27 cellular contexts compared by ENCODE assay signal in the genomic region with DNA sequence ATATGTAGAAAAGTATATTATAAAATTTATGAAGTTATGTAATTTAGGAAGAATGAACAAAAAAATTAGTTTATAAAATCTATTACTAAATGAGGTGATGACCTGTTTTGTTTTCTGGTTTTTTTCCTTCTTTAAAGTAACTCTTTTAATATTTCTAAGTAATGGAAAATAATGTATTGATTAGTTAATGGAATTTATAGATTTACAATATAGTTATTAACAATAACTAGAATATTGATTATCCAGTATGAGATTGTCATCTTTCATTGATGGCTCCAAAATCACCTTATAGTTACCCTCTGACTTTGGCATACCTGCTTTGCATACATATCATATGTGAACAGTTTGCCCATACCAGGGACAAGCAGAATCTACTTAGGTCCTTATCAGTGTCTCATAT. TPM values are rescaled to one million over a fixed set of nuclear protein-coding genes. Genes with fewer than 3 reads are reported as not detected.
DNase-seq lines count a peak whose midpoint lies in the region; ATAC-seq, FAIRE-seq and TF ChIP-seq lines count a peak whose summit lies in the region.
"Had no signal": no experiment of that assay in that cellular context is flagged by ENCODE, and none has a peak within 500 bp of the region (broad histone marks: within the 10 kb centered on the region; RNA-seq: fewer than 3 reads in every experiment).

No MANE protein-coding gene starts in this region.

- TF ChIP-seq EP300 in K562 (IDR thresholded peaks at IDR 0.05; ENCODE audit: low read length) = no peak

- POLR2A ChIA-PET in MCF 10A (lab: Yijun Ruan, JAX) = interaction anchor here (0.6 to 2.3 kb wide), 8 partner anchors 10 to 1193 kb away, joined by 3 to 5 read pairs (median 3); a partner anchor contains a TSS
- POLR2A ChIA-PET in K562 (lab: Yijun Ruan, JAX) = interaction anchor here (0.6 to 1.1 kb wide), 3 partner anchors 10 to 135 kb away, joined by 3 to 4 read pairs (median 3); no protein-coding TSS in a partner anchor

- BruUV-seq in MCF 10A (replicated peaks; lab: Mats Ljungman, UMichigan) = TSS peak; percentile 18
- BruUV-seq in mammary epithelial cell (replicated peaks; lab: Mats Ljungman, UMichigan) = no TSS peak
- no TSS peak for BruUV-seq in K562 (replicated peaks; lab: Mats Ljungman, UMichigan)

- CTCF ChIA-PET in MCF 10A (lab: Yijun Ruan, JAX) (interaction anchor here (0.6 to 1.0 kb wide), 3 partner anchors 14 to 71 kb away, joined by 3 read pairs; no protein-coding TSS in a partner anchor), mammary epithelial cell (lab: Charles Lee; ENCODE audit: low non-redundant PET) (no interaction called here), K562 (lab: Yijun Ruan, JAX; ENCODE audit: low intra/inter-chr PET ratio) (interaction anchor here (0.6 kb wide), 1 partner anchor 686 kb away, joined by 3 read pairs; no protein-coding TSS in a partner anchor)

- ATAC-seq in K562 = no peak
- ATAC-seq in pancreas = no peak
- ATAC-seq in GM21367 (IDR thresholded peaks at IDR 0.05; ENCODE audit: unreplicated experiment) = no peak

- TF ChIP-seq RAD21 in K562 (CRISPR knock-in tag; conservative IDR thresholded peaks at IDR 0.05 in 1 of 2, IDR thresholded peaks at IDR 0.05 in 1 of 2) = no peak

- H3K4me3 Mint-ChIP-seq in MCF 10A (ENCODE audit: unreplicated experiment) (no peak overlapping the region), type B pancreatic cell (no peak overlapping the region)
- H3K4me3 Mint-ChIP-seq: CD14-positive monocyte; CD4-positive, alpha-beta memory T cell; CD4-positive, CD25-positive, alpha-beta regulatory T cell; CD8-positive, alpha-beta memory T cell had no signal

- H3K4me2 ChIP-seq in mammary epithelial cell (ENCODE audit: insufficient read depth, low read depth, low read length) (no peak overlapping the region), K562 (ENCODE audit: insufficient read depth, low read length) (no peak overlapping the region)
- H3K4me2 ChIP-seq: BLaER1 had no signal

- H4K20me1 ChIP-seq in mammary epithelial cell (ENCODE audit: insufficient read depth, low read length) (no peaks in the 10 kb centered on the region), K562 (replicated peaks; ENCODE audit: control insufficient read depth, insufficient read depth, low read length) (no peaks in the 10 kb centered on the region)
- H4K20me1 ChIP-seq: BLaER1 had no signal

- H3K36me3 ChIP-seq in mammary epithelial cell (ENCODE audit: insufficient read depth, low read length) = peaks cover 23% of the 10 kb centered on the region
- H3K36me3 ChIP-seq in K562 (ENCODE audit: control insufficient read depth, insufficient read depth, low read length) = no peaks in the 10 kb centered on the region
- peaks cover 0 to 7% (median 0%) of the 10 kb centered on the region in 3 donors for H3K36me3 ChIP-seq in pancreas
- peaks cover 0 to 11% of the 10 kb centered on the region in 2 donors for H3K36me3 ChIP-seq in adrenal gland (replicated peaks in 1 of 2)

- H2AFZ ChIP-seq in mammary epithelial cell (ENCODE audit: low read depth, low read length) (no peak overlapping the region), K562 (ENCODE audit: low read depth, low read length) (no peak overlapping the region)

- H3K4me1 ChIP-seq in mammary epithelial cell (ENCODE audit: insufficient read depth, low read length) (no peaks in the 10 kb centered on the region), K562 (replicated peaks in 1 of 2; ENCODE audit: control insufficient read depth in 2 of 2, insufficient read depth in 2 of 2, low read length in 2 of 2) (no peaks in the 10 kb centered on the region), pancreas (peaks cover 0 to 5% (median 0%) of the 10 kb centered on the region in 3 donors), adrenal gland (replicated peaks in 1 of 2) (peaks cover 5 to 9% of the 10 kb centered on the region in 2 donors)
- H3K4me1 ChIP-seq: BLaER1 had no signal

- no peaks in the 10 kb centered on the region for H3K9me1 ChIP-seq in K562 (ENCODE audit: control insufficient read depth, insufficient read depth, low read length)

- no peak for TF ChIP-seq CTCF in MCF 10A (IDR thresholded peaks at IDR 0.05; ENCODE audit: unreplicated experiment)
- no peak for TF ChIP-seq CTCF in mammary epithelial cell (conservative IDR thresholded peaks at IDR 0.05 in 1 of 2, IDR thresholded peaks at IDR 0.05 in 1 of 2; ENCODE audit: extremely low read depth in 1 of 2, insufficient read depth in 1 of 2, low read depth in 1 of 2, low read length in 2 of 2)
- no peak for TF ChIP-seq CTCF in K562 (IDR thresholded peaks at IDR 0.05 in 2 of 3, conservative IDR thresholded peaks at IDR 0.05 in 1 of 3; ENCODE audit: insufficient read depth in 2 of 3, low read depth in 1 of 3, low read length in 3 of 3)
- TF ChIP-seq CTCF in pancreas (IDR thresholded peaks at IDR 0.05) = no peak
- no peak for TF ChIP-seq CTCF in adrenal gland (IDR thresholded peaks at IDR 0.05)
- TF ChIP-seq CTCF in type B pancreatic cell (conservative IDR thresholded peaks at IDR 0.05) = no peak

- FAIRE-seq in RCC 7860 (lab: Jason Lieb, UNC) = peak; percentile 2
- FAIRE-seq in K562 (lab: Jason Lieb, UNC) = no peak
- peak; percentile 43 for FAIRE-seq in pancreas (lab: Jason Lieb, UNC)
- FAIRE-seq: GM12891, GM19239 had no signal

- H3K9me3 Mint-ChIP-seq in MCF 10A (ENCODE audit: unreplicated experiment) (no peaks in the 10 kb centered on the region), type B pancreatic cell (no peaks in the 10 kb centered on the region)
- H3K9me3 Mint-ChIP-seq: CD4-positive, alpha-beta memory T cell; CD4-positive, CD25-positive, alpha-beta regulatory T cell; CD8-positive, alpha-beta memory T cell had no signal

- H3K27me3 Mint-ChIP-seq in MCF 10A (ENCODE audit: insufficient read depth, unreplicated experiment) = no peaks in the 10 kb centered on the region
- H3K27me3 Mint-ChIP-seq in type B pancreatic cell = no peaks in the 10 kb centered on the region
- H3K27me3 Mint-ChIP-seq: CD4-positive, CD25-positive, alpha-beta regulatory T cell had no signal

- no peaks in the 10 kb centered on the region for H3K27me3 ChIP-seq in mammary epithelial cell (ENCODE audit: insufficient read depth, low read length)
- H3K27me3 ChIP-seq in K562 (ENCODE audit: control insufficient read depth in 2 of 2, insufficient read depth in 2 of 2, low read length in 2 of 2) = no peaks in the 10 kb centered on the region
- H3K27me3 ChIP-seq in pancreas = no peaks in the 10 kb centered on the region
- H3K27me3 ChIP-seq in adrenal gland = no peaks in the 10 kb centered on the region
- H3K27me3 ChIP-seq: BE2C, BLaER1 had no signal

- in situ Hi-C loops in mammary epithelial cell (cut with MboI; ENCODE audit: low sequenced_read_pairs in 2 of 2) (no loop called here), K562 (cut with MboI) (no loop called here)

- intact Hi-C loops in MCF 10A (cut with micrococcal nuclease) (no loop called here), mammary epithelial cell (cut with micrococcal nuclease) (no loop called here), K562 (cut with micrococcal nuclease) (no loop called here), pancreas (cut with DNase I) (no loop called here), adrenal gland (cut with DNase I) (no loop called here)

- DNase-seq in MCF 10A (ENCODE audit: unreplicated experiment) (no peak), mammary epithelial cell (no peak), RCC 7860 (ENCODE audit: low spot score) (no peak), K562 (ENCODE audit: extremely low read depth in 1 of 4, low spot score in 3 of 4) (no peak), pancreas (no peak), adrenal gland (no peak), type B pancreatic cell (ENCODE audit: extremely low spot score, unreplicated experiment) (no peak)
- DNase-seq: ACHN; BE2C; C1 segment of cervical spinal cord; CD4-positive, alpha-beta memory T cell; CD4-positive, CD25-positive, alpha-beta regulatory T cell; CD8-positive, alpha-beta memory T cell; COR-L47; DMS 273 treated with DMSO at 0.1 percent for 48 hours; DMS153; DMS53; DMS79; DND-41; EL; GF-D8 had no signal

- TF ChIP-seq POLR2A in K562 (conservative IDR thresholded peaks at IDR 0.05) = no peak
- no peak for TF ChIP-seq POLR2A in adrenal gland (IDR thresholded peaks at IDR 0.05)

- dilution Hi-C loops in mammary epithelial cell (cut with HindIII; ENCODE audit: low sequenced_read_pairs) = no loop called here

- peaks cover 32% of the 10 kb centered on the region for H3K4me1 Mint-ChIP-seq in MCF 10A (ENCODE audit: insufficient read depth, unreplicated experiment)
- H3K4me1 Mint-ChIP-seq in type B pancreatic cell (ENCODE audit: unreplicated experiment) = peaks cover 23% of the 10 kb centered on the region
- H3K4me1 Mint-ChIP-seq: CD14-positive monocyte; CD8-positive, alpha-beta memory T cell had no signal

- H3K27ac ChIP-seq in mammary epithelial cell (ENCODE audit: insufficient read depth, low read depth, low read length) (no peak overlapping the region), K562 (ENCODE audit: extremely low read depth, low read depth, low read length) (no peak overlapping the region), pancreas (no peak overlapping the region), adrenal gland (no peak overlapping the region)
- H3K27ac ChIP-seq: 22Rv1, BLaER1 had no signal

- H3K36me3 Mint-ChIP-seq in MCF 10A (ENCODE audit: insufficient read depth, unreplicated experiment) (peaks cover 51% of the 10 kb centered on the region), type B pancreatic cell (peaks cover 28% of the 10 kb centered on the region)
- H3K36me3 Mint-ChIP-seq: CD14-positive monocyte had no signal

- H3K79me2 ChIP-seq in mammary epithelial cell (ENCODE audit: insufficient read depth, low read length) (peaks cover 89% of the 10 kb centered on the region), K562 (ENCODE audit: control insufficient read depth, insufficient read depth, low read length) (no peaks in the 10 kb centered on the region)

- H3K4me3 ChIP-seq in mammary epithelial cell (replicated peaks in 1 of 3; ENCODE audit: insufficient read depth in 1 of 3, low read depth in 2 of 3, low read length in 3 of 3) (no peak overlapping the region), K562 (no peak overlapping the region), pancreas (no peak overlapping the region), adrenal gland (no peak overlapping the region)
- H3K4me3 ChIP-seq: BLaER1 had no signal

- no peak overlapping the region for H3K27ac Mint-ChIP-seq in MCF 10A (ENCODE audit: low read depth, unreplicated experiment)
- no peak overlapping the region for H3K27ac Mint-ChIP-seq in type B pancreatic cell
- H3K27ac Mint-ChIP-seq: CD14-positive monocyte; CD4-positive, alpha-beta memory T cell; CD4-positive, CD25-positive, alpha-beta regulatory T cell; CD8-positive, alpha-beta memory T cell had no signal

- H3K9me3 ChIP-seq in mammary epithelial cell (replicated peaks; ENCODE audit: insufficient read depth, low read length) (no peaks in the 10 kb centered on the region), K562 (replicated peaks; ENCODE audit: control insufficient read depth, insufficient read depth, low read depth, low read length) (no peaks in the 10 kb centered on the region), pancreas (no peaks in the 10 kb centered on the region), adrenal gland (replicated peaks in 1 of 3) (no peaks in the 10 kb centered on the region)
- H3K9me3 ChIP-seq: BE2C, BLaER1 had no signal

- H3K9ac ChIP-seq in mammary epithelial cell (ENCODE audit: insufficient read depth, low read length) (no peak overlapping the region), K562 (ENCODE audit: insufficient read depth in 1 of 2, low read depth in 2 of 2, low read length in 2 of 2) (no peak overlapping the region)
- H3K9ac ChIP-seq: BLaER1 had no signal

RNA-seq across cellular contexts. Expression of a gene that starts 23.4 kb away (rescaled TPM):
- total RNA-seq in MCF 10A (2022) = 144 and 209 TPM in 2 replicates
- 100 to 1,000 TPM in 1 of 2 donors, 10 to 100 TPM in 1; 79.7 to 118 TPM for total RNA-seq in mammary epithelial cell
- polyA plus RNA-seq in mammary epithelial cell = 17.9 TPM
- 107 TPM for polyA minus RNA-seq in mammary epithelial cell
- 2.9 and 9.1 TPM in 2 replicates for total RNA-seq in K562 (2011; cell fraction: chromatin; rRNA removed; ENCODE audit: low replicate concordance)
- total RNA-seq in K562 (2011; cell fraction: nucleolus; rRNA removed) = 0.83 and 1.1 TPM in 2 replicates
- total RNA-seq in K562 (2011; cell fraction: nucleoplasm; rRNA removed) = 1.8 TPM in 2 replicates
- total RNA-seq in K562 (2014; rRNA removed) = 2.7 and 2.9 TPM in 2 replicates
- 5.8 and 6.9 TPM in 2 replicates for total RNA-seq in K562 (2014; rRNA removed; fragmentation: Illumina TruSeq; extraction: Trizol)
- 7.4 and 7.5 TPM in 2 replicates for total RNA-seq in K562 (2015; rRNA removed; fragmentation: Illumina TruSeq; extraction: Trizol)
- total RNA-seq in K562 (2021) = 5.2 and 5.3 TPM in 2 replicates
- 2.7 and 3.3 TPM in 2 replicates for polyA plus RNA-seq in K562 (2011; rRNA removed)
- 0.37 and 1.0 TPM in 2 replicates for polyA plus RNA-seq in K562 (2011; cell fraction: cytosol; rRNA removed)
- polyA plus RNA-seq in K562 (2011; cell fraction: nucleus; rRNA removed) = 2.1 and 3.5 TPM in 2 replicates
- polyA plus RNA-seq in K562 (2012) = 3.5 and 3.7 TPM in 2 replicates
- 4.8 and 5.9 TPM in 2 replicates for polyA plus RNA-seq in K562 (2014; fragmentation: Illumina TruSeq; extraction: Trizol)
- polyA plus RNA-seq in K562 (2014; fragmentation: Nextera tagmentation; extraction: Ambion mirVana) = 1 to 10 TPM; 1.4 to 1.7 TPM
- 2.5 and 3.3 TPM in 2 replicates for polyA plus RNA-seq in K562 (2014; rRNA removed)
- 7.5 and 10.8 TPM in 2 replicates for polyA minus RNA-seq in K562 (2011; rRNA and poly(A)+ RNA removed)
- polyA minus RNA-seq in K562 (2011; cell fraction: cytosol; rRNA and poly(A)+ RNA removed) = 3.2 and 4.0 TPM in 2 replicates
- polyA minus RNA-seq in K562 (2011; cell fraction: nucleus; rRNA and poly(A)+ RNA removed) = 2.8 and 4.9 TPM in 2 replicates
- 10 to 100 TPM in 1 of 6 donors, 1 to 10 TPM in 5; 3.5 to 10.3 (median 5.0) TPM for total RNA-seq in pancreas
- polyA plus RNA-seq in pancreas = 1 to 10 TPM; 2.7 to 4.7 TPM
- total RNA-seq in adrenal gland = 10 to 100 TPM; 22.3 to 62.6 (median 33.0) TPM
- polyA plus RNA-seq in adrenal gland = 10 to 100 TPM; 22.6 to 35.6 (median 24.2) TPM
- total RNA-seq in type B pancreatic cell (ENCODE audit: low replicate concordance) = 27.4 and 28.5 TPM in 2 replicates
